In genomic region chr19:5586300-5587070, GRCh38 we compare ENCODE assay signal across 10 cellular contexts. TPM values are rescaled to one million over a fixed set of nuclear protein-coding genes. Genes with fewer than 3 reads are reported as not detected.
A peak's percentile ranks its signal among the peaks of the same experiment; 100 is the strongest.
DNase-seq lines count a peak whose midpoint lies in the region; ATAC-seq and TF ChIP-seq lines count a peak whose summit lies in the region.
"Had no signal": no experiment of that assay in that cellular context is flagged by ENCODE, and none has a peak within 500 bp of the region (broad histone marks: within the 10 kb centered on the region; RNA-seq: fewer than 3 reads in every experiment).

No MANE protein-coding gene starts in this region.

- intact Hi-C loops in left ventricle myocardium inferior (cut with micrococcal nuclease) (no loop called here), thyroid gland (cut with DNase I) (no loop called here)
- intact Hi-C loops in naive thymus-derived CD4-positive, alpha-beta T cell (cut with micrococcal nuclease) = no loop called here

- 70 to 85% methylated on average over 23 to 24 of the region's 26 CpGs for WGBS in thyroid gland, 2 donors

- H3K4me3 Mint-ChIP-seq in chondrocyte (ENCODE audit: unreplicated experiment) = no peak overlapping the region
- peak overlapping the region in 2 of 10 donors; percentile 28 to 30 for H3K4me3 Mint-ChIP-seq in naive thymus-derived CD4-positive, alpha-beta T cell
- H3K4me3 Mint-ChIP-seq: IgD-negative memory B cell had no signal

- peak; percentile 22 for ATAC-seq in naive thymus-derived CD4-positive, alpha-beta T cell

- TF ChIP-seq POLR2A in thyroid gland (IDR thresholded peaks at IDR 0.05) = no peak

- no peaks in the 10 kb centered on the region for H3K27me3 ChIP-seq in cardiac muscle cell
- H3K27me3 ChIP-seq in left ventricle myocardium inferior (ENCODE audit: low read depth) = no peaks in the 10 kb centered on the region
- no peaks in the 10 kb centered on the region for H3K27me3 ChIP-seq in naive thymus-derived CD4-positive, alpha-beta T cell (ENCODE audit: control insufficient read depth in 2 of 2, insufficient read depth in 2 of 2, low read length in 2 of 2)
- H3K27me3 ChIP-seq in thyroid gland = no peaks in the 10 kb centered on the region

- H3K9me3 ChIP-seq in cardiac muscle cell (ENCODE audit: low read depth) (no peaks in the 10 kb centered on the region), left ventricle myocardium inferior (replicated peaks) (no peaks in the 10 kb centered on the region), thyroid gland (no peaks in the 10 kb centered on the region)
- no peaks in the 10 kb centered on the region for H3K9me3 ChIP-seq in naive thymus-derived CD4-positive, alpha-beta T cell (ENCODE audit: control insufficient read depth in 2 of 3, low read length in 3 of 3)

- H3K4me3 ChIP-seq in cardiac muscle cell (peak overlapping the region; percentile 1), left ventricle myocardium inferior (no peak overlapping the region), thyroid gland (replicated peaks in 1 of 3) (no peak overlapping the region)
- no peak overlapping the region for H3K4me3 ChIP-seq in naive thymus-derived CD4-positive, alpha-beta T cell (ENCODE audit: low read length)

- peaks cover 20% of the 10 kb centered on the region for H3K36me3 Mint-ChIP-seq in chondrocyte (ENCODE audit: low read depth)
- H3K36me3 Mint-ChIP-seq in naive thymus-derived CD4-positive, alpha-beta T cell = peaks cover 0 to 33% (median 8%) of the 10 kb centered on the region in 5 donors
- H3K36me3 Mint-ChIP-seq: IgD-negative memory B cell had no signal

- CTCF ChIA-PET in naive thymus-derived CD4-positive, alpha-beta T cell (lab: Charles Lee) = interaction anchor here (0.6 to 0.7 kb wide), 2 partner anchors 9 to 136 kb away, joined by 3 read pairs; no protein-coding TSS in a partner anchor

- H3K36me3 ChIP-seq in cardiac muscle cell (peaks cover 30% of the 10 kb centered on the region), left ventricle myocardium inferior (peaks cover 69% of the 10 kb centered on the region), thyroid gland (peaks cover 42 to 48% of the 10 kb centered on the region in 2 donors)
- peaks cover 4 to 72% (median 10%) of the 10 kb centered on the region in 3 experiments for H3K36me3 ChIP-seq in naive thymus-derived CD4-positive, alpha-beta T cell (ENCODE audit: control insufficient read depth in 2 of 3, insufficient read depth in 3 of 3, low read length in 3 of 3)

- no peaks in the 10 kb centered on the region for H3K9me3 Mint-ChIP-seq in chondrocyte (ENCODE audit: low read depth)
- no peaks in the 10 kb centered on the region for H3K9me3 Mint-ChIP-seq in naive thymus-derived CD4-positive, alpha-beta T cell
- H3K9me3 Mint-ChIP-seq: IgD-negative memory B cell had no signal

- no peak for DNase-seq in cardiac muscle cell (ENCODE audit: low read depth in 1 of 2, low spot score in 1 of 2)
- no peak for DNase-seq in left ventricle myocardium inferior
- peak; percentile 65 for DNase-seq in chondrocyte (ENCODE audit: low spot score)
- no peak for DNase-seq in naive thymus-derived CD4-positive, alpha-beta T cell
- no peak for DNase-seq in thyroid gland
- DNase-seq in epidermal melanocyte (ENCODE audit: insufficient read length, low spot score) = no peak
- DNase-seq in medulla oblongata (ENCODE audit: extremely low spot score) = no peak
- no peak for DNase-seq in HuH-7 (ENCODE audit: low spot score)

- peaks cover 17% of the 10 kb centered on the region for H3K4me1 ChIP-seq in cardiac muscle cell (ENCODE audit: low read depth)
- H3K4me1 ChIP-seq in left ventricle myocardium inferior = peaks cover 17% of the 10 kb centered on the region
- peaks cover 0 to 13% of the 10 kb centered on the region in 2 donors for H3K4me1 ChIP-seq in naive thymus-derived CD4-positive, alpha-beta T cell (ENCODE audit: control insufficient read depth in 2 of 2, insufficient read depth in 2 of 2, low read length in 2 of 2)
- peaks cover 21 to 29% of the 10 kb centered on the region in 2 donors for H3K4me1 ChIP-seq in thyroid gland

- H3K4me1 Mint-ChIP-seq in chondrocyte (ENCODE audit: low read depth) = peaks cover 9% of the 10 kb centered on the region
- peaks cover 7 to 32% (median 12%) of the 10 kb centered on the region in 7 donors for H3K4me1 Mint-ChIP-seq in naive thymus-derived CD4-positive, alpha-beta T cell

- POLR2A ChIA-PET in naive thymus-derived CD4-positive, alpha-beta T cell (lab: Charles Lee) = no interaction called here

- no peak for TF ChIP-seq CTCF in cardiac muscle cell (IDR thresholded peaks at IDR 0.05; ENCODE audit: low read depth, low read length)
- no peak for TF ChIP-seq CTCF in left ventricle myocardium inferior (IDR thresholded peaks at IDR 0.05; ENCODE audit: borderline replicate concordance)
- TF ChIP-seq CTCF in chondrocyte (IDR thresholded peaks at IDR 0.05) = no peak
- TF ChIP-seq CTCF in thyroid gland (IDR thresholded peaks at IDR 0.05) = no peak

- no peaks in the 10 kb centered on the region for H3K27me3 Mint-ChIP-seq in chondrocyte (ENCODE audit: low read depth)
- no peaks in the 10 kb centered on the region for H3K27me3 Mint-ChIP-seq in naive thymus-derived CD4-positive, alpha-beta T cell
- H3K27me3 Mint-ChIP-seq: IgD-negative memory B cell had no signal

- H3K27ac ChIP-seq in cardiac muscle cell (peak overlapping the region; percentile 86), left ventricle myocardium inferior (replicated peaks) (no peak overlapping the region), thyroid gland (peak overlapping the region; percentile 43 to 71 (median 57))
- no peak overlapping the region for H3K27ac ChIP-seq in naive thymus-derived CD4-positive, alpha-beta T cell (ENCODE audit: low read depth, low read length)
- H3K27ac ChIP-seq: C4-2B had no signal

- H3K27ac Mint-ChIP-seq in chondrocyte (ENCODE audit: unreplicated experiment) = no peak overlapping the region
- H3K27ac Mint-ChIP-seq in naive thymus-derived CD4-positive, alpha-beta T cell = peak overlapping the region in 4 of 9 donors; percentile 19 to 78 (median 56)

RNA-seq across cellular contexts. Expression of gene TINCR, which starts 18.7 kb away (rescaled TPM):
- 1.3 and 2.4 TPM in 2 replicates for total RNA-seq in cardiac muscle cell
- 1.9 and 3.7 TPM in 2 replicates for polyA plus RNA-seq in cardiac muscle cell
- not detected for total RNA-seq in left ventricle myocardium inferior
- total RNA-seq in chondrocyte = 1.7 to 17.0 TPM (median 2.0 TPM) in 3 replicates
- 1 to 10 TPM in 2 of 5 experiments, under 1 TPM in 3; 0.70 to 1.9 (median 0.97) TPM for total RNA-seq in naive thymus-derived CD4-positive, alpha-beta T cell
- not detected for polyA plus RNA-seq in naive thymus-derived CD4-positive, alpha-beta T cell
- not detected for total RNA-seq in thyroid gland
- polyA plus RNA-seq: IgD-negative memory B cell had no signal

RNA-seq across cellular contexts. Expression of gene SAFB2, which starts 36.1 kb away (rescaled TPM):
- 36.3 and 55.5 TPM in 2 replicates for total RNA-seq in cardiac muscle cell
- polyA plus RNA-seq in cardiac muscle cell = 66.3 and 71.8 TPM in 2 replicates
- 40.5 TPM for total RNA-seq in left ventricle myocardium inferior
- 48.2 to 62.7 TPM (median 49.2 TPM) in 3 replicates for total RNA-seq in chondrocyte
- 100 to 1,000 TPM; 112 to 250 (median 243) TPM for total RNA-seq in naive thymus-derived CD4-positive, alpha-beta T cell
- polyA plus RNA-seq in naive thymus-derived CD4-positive, alpha-beta T cell = 10 to 100 TPM; 28.5 to 49.2 TPM
- total RNA-seq in thyroid gland = 10 to 100 TPM; 52.2 to 74.5 (median 65.3) TPM

RNA-seq across cellular contexts. Expression of gene SAFB, which starts 36.4 kb away (rescaled TPM):
- total RNA-seq in cardiac muscle cell (79.5 and 108 TPM in 2 replicates), left ventricle myocardium inferior (54.6 TPM), chondrocyte (56.6 to 77.1 TPM (median 58.3 TPM) in 3 replicates), thyroid gland (100 to 1,000 TPM in 2 of 4 donors, 10 to 100 TPM in 2; 70.1 to 129 (median 86.7) TPM)
- 127 and 161 TPM in 2 replicates for polyA plus RNA-seq in cardiac muscle cell
- 100 to 1,000 TPM; 141 to 203 (median 174) TPM for total RNA-seq in naive thymus-derived CD4-positive, alpha-beta T cell
- polyA plus RNA-seq in naive thymus-derived CD4-positive, alpha-beta T cell = 100 to 1,000 TPM in 1 of 2 donors, 10 to 100 TPM in 1; 50.3 to 153 TPM

Comparison
In these comparisons a context has a peak if more than half of its experiments do, and no peak if none do; other contexts are left out.
1. H3K27ac ChIP-seq: peak in cardiac muscle cell (single experiment) and thyroid gland (3 of 3); none in left ventricle myocardium inferior (single experiment) and naive thymus-derived CD4-positive, alpha-beta T cell (single experiment).